Comparison of ENCODE assay signal across 9 cellular contexts in genomic region chrX:73850124-73851013, GRCh38. TPM values are rescaled to one million over a fixed set of nuclear protein-coding genes. Genes with fewer than 3 reads are reported as not detected.
DNase-seq lines count a peak whose midpoint lies in the region; ATAC-seq, FAIRE-seq and TF ChIP-seq lines count a peak whose summit lies in the region.
"Had no signal": no experiment of that assay in that cellular context is flagged by ENCODE, and none has a peak within 500 bp of the region (broad histone marks: within the 10 kb centered on the region; RNA-seq: fewer than 3 reads in every experiment).

No MANE protein-coding gene starts in this region.

- no peaks in the 10 kb centered on the region for H3K4me1 ChIP-seq in A549

- WGBS in A549 (ENCODE audit: missing lambda C conversion rate), result 17% methylated on average over 4 of the region's 5 CpGs

- TF ChIP-seq EP300 in A549 (IDR thresholded peaks at IDR 0.05), result no peak

- peak; percentile 15; the same call in 1 of the 3 replicates for TF ChIP-seq CTCF in A549 (IDR thresholded peaks at IDR 0.05)
- no peak for TF ChIP-seq CTCF in RWPE1 (conservative IDR thresholded peaks at IDR 0.05; ENCODE audit: low read depth)

- no peak overlapping the region for H3K4me2 ChIP-seq in A549
- H3K4me2 ChIP-seq: smooth muscle cell had no signal

- H3K27ac ChIP-seq in A549, result no peak overlapping the region
- H3K27ac ChIP-seq in RWPE1, result no peak overlapping the region

- TF ChIP-seq RAD21 in A549 (conservative IDR thresholded peaks at IDR 0.05 in 1 of 2, IDR thresholded peaks at IDR 0.05 in 1 of 2), result peak; percentile 25 to 42; a peak in 3 of 5 replicates

- POLR2A ChIA-PET in A549 (lab: Yijun Ruan, JAX), result no interaction called here
- POLR2A ChIA-PET in RWPE1 (lab: Yijun Ruan, JAX; ENCODE audit: low non-redundant PET), result no interaction called here

- peak; percentile 99 for FAIRE-seq in A549 (lab: Jason Lieb, UNC)
- FAIRE-seq in GM12891 (lab: Jason Lieb, UNC), result peak; percentile 82

- DNase-seq in A549 (ENCODE audit: low read depth in 1 of 2, low spot score in 1 of 2), result peak; percentile 3 to 53
- DNase-seq in GM12891 (ENCODE audit: insufficient read length, low spot score), result peak; percentile 5
- peak; percentile 5 for DNase-seq in RWPE1 (ENCODE audit: low spot score)
- peak; percentile 15 for DNase-seq in iPS DF 19.7 (ENCODE audit: low read depth, low spot score)
- no peak for DNase-seq in NCI-H1092 treated with DMSO at 0.1 percent for 48 hours (lab: John Stamatoyannopoulos, UW)
- DNase-seq in stimulated activated CD4-positive, alpha-beta T cell treated with anti-CD3 and anti-CD28 coated beads, Interleukin-2, amount 100 ng/mL, for 48 hours, result no peak

- H3K9me3 ChIP-seq in A549, result no peaks in the 10 kb centered on the region

- TF ChIP-seq POLR2A in A549 (IDR thresholded peaks at IDR 0.05; ENCODE audit: low read length) (no peak), GM12891 (IDR thresholded peaks at IDR 0.05; ENCODE audit: low read depth, low read length) (no peak)

- no peak overlapping the region for H3K4me3 ChIP-seq in A549
- H3K4me3 ChIP-seq: smooth muscle cell had no signal

- CTCF ChIA-PET in A549 (lab: Yijun Ruan, JAX) (no interaction called here), RWPE1 (lab: Yijun Ruan, JAX) (no interaction called here)

- ATAC-seq in A549 (peak; percentile 68 to 83; a peak in 5 of 6 replicates), GM19035 (IDR thresholded peaks at IDR 0.05; ENCODE audit: unreplicated experiment) (no peak), HG03521 (IDR thresholded peaks at IDR 0.05; ENCODE audit: unreplicated experiment) (no peak)

TF ChIP-seq in A549, 52 proteins besides CTCF, POLR2A, EP300 and RAD21 (continues in another document):
- no peak for TF ChIP-seq ZFP36 (IDR thresholded peaks at IDR 0.05; ENCODE audit: borderline replicate concordance, partially characterized antibody)
- no peak for TF ChIP-seq CHD2 (IDR thresholded peaks at IDR 0.05; ENCODE audit: low read length, partially characterized antibody)
- TF ChIP-seq KDM5A (IDR thresholded peaks at IDR 0.05), result no peak
- TF ChIP-seq ZSCAN20 (CRISPR knock-in tag; IDR thresholded peaks at IDR 0.05), result no peak
- TF ChIP-seq HOXB13 (CRISPR knock-in tag; IDR thresholded peaks at IDR 0.05; ENCODE audit: low read depth), result no peak
- TF ChIP-seq HES2 (IDR thresholded peaks at IDR 0.05), result no peak
- no peak for TF ChIP-seq HOXA7 (CRISPR knock-in tag; IDR thresholded peaks at IDR 0.05)
- TF ChIP-seq JUNB (IDR thresholded peaks at IDR 0.05), result no peak
- TF ChIP-seq FOXS1 (CRISPR knock-in tag; IDR thresholded peaks at IDR 0.05), result no peak
- TF ChIP-seq NPAS2 (CRISPR knock-in tag; IDR thresholded peaks at IDR 0.05; ENCODE audit: borderline replicate concordance), result no peak
- TF ChIP-seq MAZ (IDR thresholded peaks at IDR 0.05; ENCODE audit: borderline replicate concordance, low read depth, low read length), result no peak
- no peak for TF ChIP-seq ZNF302 (CRISPR knock-in tag; IDR thresholded peaks at IDR 0.05)
- no peak for TF ChIP-seq HEYL (CRISPR knock-in tag; IDR thresholded peaks at IDR 0.05)
- TF ChIP-seq E2F6 (IDR thresholded peaks at IDR 0.05; ENCODE audit: borderline replicate concordance, low read depth), result no peak
- TF ChIP-seq NFE2L2 (conservative IDR thresholded peaks at IDR 0.05; ENCODE audit: low read length), result no peak
- no peak for TF ChIP-seq ATOH8 (CRISPR knock-in tag; IDR thresholded peaks at IDR 0.05; ENCODE audit: low read depth)
- no peak for TF ChIP-seq CBX8 (IDR thresholded peaks at IDR 0.05)

TF ChIP-seq in GM12891, 5 proteins besides CTCF, POLR2A, EP300 and RAD21:
- TF ChIP-seq SPI1 (IDR thresholded peaks at IDR 0.05; ENCODE audit: low read depth, low read length), result no peak
- TF ChIP-seq POU2F2 (IDR thresholded peaks at IDR 0.05; ENCODE audit: low read depth, low read length), result no peak
TF ChIP-seq in GM12891: peak in this region for 0.

RNA-seq across cellular contexts. Expression of gene XIST, which starts 2.1 kb away (rescaled TPM):
- 0.11 and 0.19 TPM in 2 replicates for polyA plus RNA-seq in A549 (2011; rRNA removed)
- not detected in 2 replicates for polyA plus RNA-seq in A549 (2012; cell fraction: cytosol; rRNA removed)
- polyA plus RNA-seq in A549 (2012; cell fraction: nucleus; rRNA removed), result 0.01 and 0.07 TPM in 2 replicates
- polyA plus RNA-seq in A549 (2017; fragmentation: RNase III; extraction: RNeasy Plus Mini Kit Qiagen cat#74134 plus additional on column Dnase treatment), result not detected in 3 replicates
- 0.12 and 0.44 TPM in 2 replicates for polyA minus RNA-seq in A549 (2011; rRNA and poly(A)+ RNA removed)
- polyA plus RNA-seq in GM12891 (2012; ENCODE audit: low read depth, missing spikeins), result not detected
- polyA plus RNA-seq: smooth muscle cell had no signal

Comparison
In these comparisons a context has a peak if more than half of its experiments do, and no peak if none do; other contexts are left out.
1. ATAC-seq: peak in A549 (2 of 2); none in GM19035 (single experiment) and HG03521 (single experiment).
2. DNase-seq: peak in A549 (2 of 2), GM12891 (single experiment), RWPE1 (single experiment) and iPS DF 19.7 (single experiment); none in NCI-H1092 treated with DMSO at 0.1 percent for 48 hours (single experiment) and stimulated activated CD4-positive, alpha-beta T cell treated with anti-CD3 and anti-CD28 coated beads, Interleukin-2, amount 100 ng/mL, for 48 hours (0 of 2).